In genomic region chr1:158527190-158527815, GRCh38 we compare ENCODE assay signal across 8 cellular contexts. TPM values are rescaled to one million over a fixed set of nuclear protein-coding genes. Genes with fewer than 3 reads are reported as not detected.
DNase-seq lines count a peak whose midpoint lies in the region; ATAC-seq and TF ChIP-seq lines count a peak whose summit lies in the region.
"Had no signal": no experiment of that assay in that cellular context is flagged by ENCODE, and none has a peak within 500 bp of the region (broad histone marks: within the 10 kb centered on the region; RNA-seq: fewer than 3 reads in every experiment).

No MANE protein-coding gene starts in this region.

- H3K9me3 Mint-ChIP-seq in stimulated activated memory B cell treated with anti-CD40 and anti-IgM and Interleukin-4, amounts not matched to agents 10 μg/mL and 1 μg/mL and 100 μg/mL, for 72 hours, result peaks cover 22% of the 10 kb centered on the region

- H4K5ac ChIP-seq in mesendoderm (ENCODE audit: low read length), result no peak overlapping the region

- no peak overlapping the region for H3K27ac Mint-ChIP-seq in stimulated activated memory B cell treated with anti-CD40 and anti-IgM and Interleukin-4, amounts not matched to agents 10 μg/mL and 1 μg/mL and 100 μg/mL, for 72 hours
- H3K27ac Mint-ChIP-seq: activated naive CD4-positive, alpha-beta T cell treated with anti-CD3 and anti-CD28 coated beads, Interleukin-2, amount 50 U/mL, for 24 hours had no signal

- TF ChIP-seq CTCF in GM06990 (IDR thresholded peaks at IDR 0.05; ENCODE audit: insufficient read depth, low read length, poor library complexity, severe bottlenecking) (peak; percentile 46), WI38 (IDR thresholded peaks at IDR 0.05; ENCODE audit: low read depth, low read length) (0 out of 2 replicates have a peak, but pooled peaks have one; percentile 12)

- no peak overlapping the region for H2AK5ac ChIP-seq in mesendoderm (ENCODE audit: low read length)

- no peak overlapping the region for H3K18ac ChIP-seq in mesendoderm (ENCODE audit: low read length)

- DNase-seq in GM06990 (ENCODE audit: extremely low read depth, insufficient read length), result no peak
- DNase-seq in Kasumi-1 (lab: John Stamatoyannopoulos, UW), result peak; percentile 39 to 45
- DNase-seq in mesendoderm, result peak; percentile 64
- DNase-seq in stimulated activated CD4-positive, alpha-beta T cell treated with anti-CD3 and anti-CD28 coated beads, Interleukin-15, amount 100 ng/mL, for 24 hours, result no peak
- DNase-seq in GM19240 (ENCODE audit: insufficient read length, low spot score), result no peak

- H3K79me2 ChIP-seq in mesendoderm (ENCODE audit: control insufficient read depth, insufficient read depth, low read length), result no peaks in the 10 kb centered on the region

- H3K36me3 Mint-ChIP-seq in stimulated activated memory B cell treated with anti-CD40 and anti-IgM and Interleukin-4, amounts not matched to agents 10 μg/mL and 1 μg/mL and 100 μg/mL, for 72 hours, result peaks cover 6% of the 10 kb centered on the region
- H3K36me3 Mint-ChIP-seq: activated naive CD4-positive, alpha-beta T cell treated with anti-CD3 and anti-CD28 coated beads, Interleukin-2, amount 50 U/mL, for 24 hours had no signal

- H3K27me3 ChIP-seq in GM06990 (replicated peaks; ENCODE audit: control insufficient read depth, insufficient read depth, low read length), result no peaks in the 10 kb centered on the region
- H3K27me3 ChIP-seq in mesendoderm (ENCODE audit: insufficient read depth, low read length, poor library complexity), result no peaks in the 10 kb centered on the region

- no peak overlapping the region for H2BK5ac ChIP-seq in mesendoderm (ENCODE audit: low read length)

- no peak overlapping the region for H3K9ac ChIP-seq in mesendoderm (ENCODE audit: low read length)

- H3K27ac ChIP-seq in mesendoderm (ENCODE audit: low read depth, low read length), result no peak overlapping the region

- no peaks in the 10 kb centered on the region for H3K4me1 ChIP-seq in mesendoderm (ENCODE audit: control insufficient read depth, low read depth, low read length)

- H3K27me3 Mint-ChIP-seq in stimulated activated memory B cell treated with anti-CD40 and anti-IgM and Interleukin-4, amounts not matched to agents 10 μg/mL and 1 μg/mL and 100 μg/mL, for 72 hours, result peaks cover 48% of the 10 kb centered on the region

- H4K8ac ChIP-seq in mesendoderm (ENCODE audit: low read depth, low read length), result no peak overlapping the region

- H3K23ac ChIP-seq in mesendoderm (ENCODE audit: low read length), result no peak overlapping the region

- H3K4me3 ChIP-seq in GM06990 (replicated peaks; ENCODE audit: low read depth, low read length) (no peak overlapping the region), WI38 (ENCODE audit: low read depth, low read length) (no peak overlapping the region), mesendoderm (ENCODE audit: low read length) (no peak overlapping the region)

- H3K4me3 Mint-ChIP-seq in stimulated activated memory B cell treated with anti-CD40 and anti-IgM and Interleukin-4, amounts not matched to agents 10 μg/mL and 1 μg/mL and 100 μg/mL, for 72 hours, result no peak overlapping the region
- H3K4me3 Mint-ChIP-seq: activated naive CD4-positive, alpha-beta T cell treated with anti-CD3 and anti-CD28 coated beads, Interleukin-2, amount 50 U/mL, for 24 hours had no signal

- no peaks in the 10 kb centered on the region for H3K4me1 Mint-ChIP-seq in stimulated activated memory B cell treated with anti-CD40 and anti-IgM and Interleukin-4, amounts not matched to agents 10 μg/mL and 1 μg/mL and 100 μg/mL, for 72 hours
- H3K4me1 Mint-ChIP-seq: activated naive CD4-positive, alpha-beta T cell treated with anti-CD3 and anti-CD28 coated beads, Interleukin-2, amount 50 U/mL, for 24 hours had no signal

- H3K4me2 ChIP-seq in mesendoderm (ENCODE audit: low read length), result no peak overlapping the region

- no peak overlapping the region for H2BK15ac ChIP-seq in mesendoderm (replicated peaks; ENCODE audit: low read depth)

- H3K4ac ChIP-seq in mesendoderm (ENCODE audit: low read depth, low read length), result no peak overlapping the region

- no peak overlapping the region for H2BK120ac ChIP-seq in mesendoderm (ENCODE audit: low read depth, low read length)

- no peaks in the 10 kb centered on the region for H3K79me1 ChIP-seq in mesendoderm (ENCODE audit: low read length)

- no peak for ATAC-seq in stimulated activated memory B cell treated with anti-CD40 and anti-IgM and Interleukin-4, amounts not matched to agents 10 μg/mL and 1 μg/mL and 100 μg/mL, for 72 hours

- H3K36me3 ChIP-seq in GM06990 (ENCODE audit: control insufficient read depth, insufficient read depth, low read length), result no peaks in the 10 kb centered on the region
- H3K36me3 ChIP-seq in mesendoderm (ENCODE audit: control insufficient read depth, insufficient read depth, low read length), result no peaks in the 10 kb centered on the region

- H3K56ac ChIP-seq in mesendoderm (ENCODE audit: low read length), result no peak overlapping the region

- WGBS in mesendoderm (ENCODE audit: extremely low coverage, insufficient coverage, low lambda C conversion rate), result no CpG with 5 or more reads among the region's 2 CpGs

RNA-seq across cellular contexts. Expression of gene OR6Y1, which starts 26.9 kb away (rescaled TPM):
- not detected for polyA plus RNA-seq in mesendoderm (2013, experiment 1 of 2)
- not detected for polyA plus RNA-seq in mesendoderm (2013, experiment 2 of 2)

RNA-seq across cellular contexts. Expression of gene OR6P1, which starts 43.1 kb away (rescaled TPM):
- not detected for polyA plus RNA-seq in mesendoderm (2013, experiment 1 of 2)
- polyA plus RNA-seq in mesendoderm (2013, experiment 2 of 2), result not detected

RNA-seq across cellular contexts. Expression of gene OR10X1, which starts 52.4 kb away (rescaled TPM):
- polyA plus RNA-seq in mesendoderm (2013, experiment 1 of 2), result not detected
- polyA plus RNA-seq in mesendoderm (2013, experiment 2 of 2), result not detected

RNA-seq across cellular contexts. Expression of gene OR10R2, which starts 55.3 kb away (rescaled TPM):
- polyA plus RNA-seq in mesendoderm (2013, experiment 1 of 2), result not detected
- polyA plus RNA-seq in mesendoderm (2013, experiment 2 of 2), result not detected

Comparison
In these comparisons a context has a peak if more than half of its experiments do, and no peak if none do; other contexts are left out.
1. DNase-seq: peak in Kasumi-1 (2 of 2) and mesendoderm (single experiment); none in GM06990 (single experiment), stimulated activated CD4-positive, alpha-beta T cell treated with anti-CD3 and anti-CD28 coated beads, Interleukin-15, amount 100 ng/mL, for 24 hours (single experiment) and GM19240 (single experiment).